ENCODE assay signal across 7 cellular contexts in genomic region chr11:96215094-96215782, GRCh38.
DNase-seq lines count a peak whose midpoint lies in the region; ATAC-seq and TF ChIP-seq lines count a peak whose summit lies in the region.

No MANE protein-coding gene starts in this region.

- H3K9ac ChIP-seq in GM23248 (peak overlapping the region; percentile 26; the same call in 1 of the 2 replicates), Loucy (ENCODE audit: low read depth, low read length, poor library complexity, severe bottlenecking) (peak overlapping the region; percentile 53)

- H3K4me3 ChIP-seq in GM23248 (no peak overlapping the region), Loucy (ENCODE audit: low read length, poor library complexity, severe bottlenecking) (peak overlapping the region; percentile 51), brain microvascular endothelial cell (ENCODE audit: low read depth, low read length) (no peak overlapping the region), mesodermal cell (ENCODE audit: extremely low read depth, insufficient read depth, low read length, poor library complexity, severe bottlenecking) (no peak overlapping the region)

- H3K36me3 ChIP-seq in GM23248 (ENCODE audit: low read depth) (no peaks in the 10 kb centered on the region), Loucy (ENCODE audit: insufficient read depth, low read length) (no peaks in the 10 kb centered on the region), brain microvascular endothelial cell (replicated peaks) (no peaks in the 10 kb centered on the region), mesodermal cell (ENCODE audit: control insufficient read depth, insufficient read depth, low read length) (no peaks in the 10 kb centered on the region)

- H3K4me1 ChIP-seq in GM23248 (ENCODE audit: insufficient read depth) (peaks cover 63% of the 10 kb centered on the region), Loucy (ENCODE audit: insufficient read depth, low read length, poor library complexity, severe bottlenecking) (peaks cover 42% of the 10 kb centered on the region), mesodermal cell (ENCODE audit: control insufficient read depth, insufficient read depth, low read length, poor library complexity, severe bottlenecking) (peaks cover 77% of the 10 kb centered on the region)

- H3K27me3 ChIP-seq in GM23248 (replicated peaks; ENCODE audit: insufficient read depth) (no peaks in the 10 kb centered on the region), Loucy (ENCODE audit: insufficient read depth, low read length, poor library complexity, severe bottlenecking) (no peaks in the 10 kb centered on the region), brain microvascular endothelial cell (replicated peaks) (no peaks in the 10 kb centered on the region)

- 41% methylated on average over 7 of the region's 7 CpGs for WGBS in GM23248 (ENCODE audit: low coverage in 1 of 2, low lambda C conversion rate in 2 of 2, missing lambda C conversion rate in 2 of 2), 2 experiments
- WGBS in mesodermal cell (ENCODE audit: insufficient coverage in 2 of 2), 2 experiments: 59 to 84% methylated on average over 5 to 7 of the region's 7 CpGs

- no peaks in the 10 kb centered on the region for H3K9me3 ChIP-seq in GM23248 (ENCODE audit: low read depth)
- no peaks in the 10 kb centered on the region for H3K9me3 ChIP-seq in Loucy (ENCODE audit: insufficient read depth, low read depth, low read length)
- no peaks in the 10 kb centered on the region for H3K9me3 ChIP-seq in mesodermal cell (ENCODE audit: control insufficient read depth, low read length)

- H2AFZ ChIP-seq in GM23248 (no peak overlapping the region), Loucy (ENCODE audit: low read length) (peak overlapping the region; percentile 78)

- H3F3A ChIP-seq in GM23248 (ENCODE audit: insufficient read depth) (peaks cover 72% of the 10 kb centered on the region), Loucy (ENCODE audit: low read depth) (no peaks in the 10 kb centered on the region; the same call in 1 of the 2 replicates)

- peak; percentile 66 for DNase-seq in GM23248
- DNase-seq in brain microvascular endothelial cell: peak; percentile 46
- DNase-seq in anterior cingulate cortex (lab: John Stamatoyannopoulos, UW): no peak
- no peak for DNase-seq in T1000 (lab: John Stamatoyannopoulos, UW)

- in situ Hi-C loops in GM23248 (cut with MboI) (no loop called here), brain microvascular endothelial cell (cut with HindIII; ENCODE audit: low pct_ligation_motif_present, low sequenced_read_pairs) (no loop called here)

- peak overlapping the region; percentile 59 for H3K27ac ChIP-seq in GM23248
- peak overlapping the region; percentile 82 for H3K27ac ChIP-seq in brain microvascular endothelial cell
- peak overlapping the region; percentile 46 for H3K27ac ChIP-seq in mesodermal cell (ENCODE audit: low read depth, low read length, severe bottlenecking)

- H3K4me2 ChIP-seq in GM23248 (ENCODE audit: unreplicated experiment): peak overlapping the region; percentile 8
- H3K4me2 ChIP-seq in Loucy (ENCODE audit: low read depth, low read length, poor library complexity, severe bottlenecking): peak overlapping the region; percentile 66

- H3K9me2 ChIP-seq in GM23248 (ENCODE audit: insufficient read depth) (no peaks in the 10 kb centered on the region), Loucy (replicated peaks; ENCODE audit: low read depth, low read length) (no peaks in the 10 kb centered on the region)

- peak; percentile 63 for ATAC-seq in GM18520 (IDR thresholded peaks at IDR 0.05; ENCODE audit: unreplicated experiment)

- peaks cover 100% of the 10 kb centered on the region for H3K79me2 ChIP-seq in GM23248 (ENCODE audit: insufficient read depth)
- no peaks in the 10 kb centered on the region for H3K79me2 ChIP-seq in Loucy (ENCODE audit: insufficient read depth, low read length)

- H4K20me1 ChIP-seq in GM23248 (ENCODE audit: insufficient read depth): no peaks in the 10 kb centered on the region
- H4K20me1 ChIP-seq in Loucy (ENCODE audit: insufficient read depth, low read length, poor library complexity, severe bottlenecking): no peaks in the 10 kb centered on the region

- no peak for TF ChIP-seq CTCF in Loucy (conservative IDR thresholded peaks at IDR 0.05; ENCODE audit: low read length)
- no peak for TF ChIP-seq CTCF in brain microvascular endothelial cell (IDR thresholded peaks at IDR 0.05; ENCODE audit: low read depth, low read length, missing control alignments)

Comparison
In these comparisons a context has a peak if more than half of its experiments do, and no peak if none do; other contexts are left out.
1. DNase-seq: peak in GM23248 (single experiment) and brain microvascular endothelial cell (single experiment); none in anterior cingulate cortex (0 of 58) and T1000 (single experiment).
2. Peak in every context shown above with its lines, with median percentiles within 50 percentile points of each other: H3K27ac ChIP-seq.